ENCODE assay signal across 8 cellular contexts in genomic region chr1:40709100-40709801, GRCh38. TPM values are rescaled to one million over a fixed set of nuclear protein-coding genes. Genes with fewer than 3 reads are reported as not detected.
DNase-seq lines count a peak whose midpoint lies in the region; ATAC-seq and TF ChIP-seq lines count a peak whose summit lies in the region.

No MANE protein-coding gene starts in this region.

- 0% methylated on average over 4 to 10 of the region's 10 CpGs for WGBS in gastroesophageal sphincter (ENCODE audit: low coverage in 1 of 2), 2 donors
- WGBS in neuronal stem cell (ENCODE audit: extremely low coverage in 2 of 2, insufficient read length in 2 of 2, insufficient replicate concordance in 1 of 2), 2 donors = no CpG with 5 or more reads among the region's 10 CpGs

- peak overlapping the region; percentile 47 to 100 for H3K4me3 ChIP-seq in gastroesophageal sphincter
- H3K4me3 ChIP-seq in neuronal stem cell (ENCODE audit: low read length in 2 of 2) = peak overlapping the region; percentile 52 to 83
- H3K4me3 ChIP-seq in subcutaneous abdominal adipose tissue (ENCODE audit: low read depth in 1 of 5, low read length in 5 of 5) = peak overlapping the region; percentile 60 to 87 (median 75)

- no peak overlapping the region for H2AK5ac ChIP-seq in neuronal stem cell (ENCODE audit: low read depth, low read length)

- no peak overlapping the region for H2BK15ac ChIP-seq in neuronal stem cell (ENCODE audit: low read length)

- H2BK120ac ChIP-seq in neuronal stem cell (ENCODE audit: low read depth, low read length) = no peak overlapping the region

- ATAC-seq in gastroesophageal sphincter = peak; percentile 94

- H4K8ac ChIP-seq in neuronal stem cell (ENCODE audit: low read depth, low read length) = no peak overlapping the region

- H3K4me3 Mint-ChIP-seq in activated naive CD4-positive, alpha-beta T cell treated with anti-CD3 and anti-CD28 coated beads, Interleukin-2, amount 10 ng/mL, durations not matched to agents 7 days and 5 days = peak overlapping the region; percentile 86

- peak overlapping the region; percentile 65 for H3K4me2 ChIP-seq in neuronal stem cell (ENCODE audit: insufficient read depth, low read length, poor library complexity, severe bottlenecking)

- no peak overlapping the region for H3K18ac ChIP-seq in neuronal stem cell (ENCODE audit: low read length)

- H3K27ac ChIP-seq in gastroesophageal sphincter (peak overlapping the region; percentile 81 to 98 (median 82)), neuronal stem cell (replicated peaks; ENCODE audit: low read length) (peak overlapping the region; percentile 89), subcutaneous abdominal adipose tissue (ENCODE audit: low read depth, low read length) (peak overlapping the region; percentile 93)

- peak in 1 of 2 donors; percentile 19 for TF ChIP-seq POLR2A in gastroesophageal sphincter (IDR thresholded peaks at IDR 0.05)

- H4K91ac ChIP-seq in neuronal stem cell (ENCODE audit: low read depth, low read length, poor library complexity) = no peak overlapping the region

- peaks cover 64% of the 10 kb centered on the region for H3K4me1 Mint-ChIP-seq in activated naive CD4-positive, alpha-beta T cell treated with anti-CD3 and anti-CD28 coated beads, Interleukin-2, amount 10 ng/mL, durations not matched to agents 7 days and 5 days

- H3K36me3 Mint-ChIP-seq in activated naive CD4-positive, alpha-beta T cell treated with anti-CD3 and anti-CD28 coated beads, Interleukin-2, amount 10 ng/mL, durations not matched to agents 7 days and 5 days = peaks cover 33% of the 10 kb centered on the region

- H3K9me3 ChIP-seq in gastroesophageal sphincter (no peaks in the 10 kb centered on the region), neuronal stem cell (replicated peaks in 1 of 2; ENCODE audit: control insufficient read depth in 2 of 2, insufficient read depth in 1 of 2, low read depth in 1 of 2, low read length in 2 of 2) (no peaks in the 10 kb centered on the region), subcutaneous abdominal adipose tissue (ENCODE audit: control insufficient read depth in 5 of 5, low read length in 5 of 5) (no peaks in the 10 kb centered on the region)

- H3K9me3 Mint-ChIP-seq in activated naive CD4-positive, alpha-beta T cell treated with anti-CD3 and anti-CD28 coated beads, Interleukin-2, amount 10 ng/mL, durations not matched to agents 7 days and 5 days = no peaks in the 10 kb centered on the region

- no peak overlapping the region for H3K9ac ChIP-seq in neuronal stem cell (ENCODE audit: low read depth, low read length, poor library complexity)
- peak overlapping the region; percentile 28 to 67 (median 58) for H3K9ac ChIP-seq in subcutaneous abdominal adipose tissue (ENCODE audit: low read length in 5 of 5)

- H2BK5ac ChIP-seq in neuronal stem cell (ENCODE audit: low read length) = no peak overlapping the region

- TF ChIP-seq EP300 in gastroesophageal sphincter (IDR thresholded peaks at IDR 0.05) = no peak

- H2BK12ac ChIP-seq in neuronal stem cell (ENCODE audit: low read length) = no peak overlapping the region

- no peak overlapping the region for H3K14ac ChIP-seq in neuronal stem cell (ENCODE audit: low read length)

- no peak overlapping the region for H3K23ac ChIP-seq in neuronal stem cell (ENCODE audit: low read depth, low read length, poor library complexity)

- H3K27me3 ChIP-seq in gastroesophageal sphincter (no peaks in the 10 kb centered on the region), neuronal stem cell (ENCODE audit: control insufficient read depth in 3 of 3, insufficient read depth in 3 of 3, low read depth in 1 of 3, low read length in 3 of 3) (no peaks in the 10 kb centered on the region), subcutaneous abdominal adipose tissue (ENCODE audit: control insufficient read depth in 5 of 5, insufficient read depth in 4 of 5, low read length in 5 of 5) (no peaks in the 10 kb centered on the region)

- H3K27ac Mint-ChIP-seq in activated naive CD4-positive, alpha-beta T cell treated with anti-CD3 and anti-CD28 coated beads, Interleukin-2, amount 10 ng/mL, durations not matched to agents 7 days and 5 days = peak overlapping the region; percentile 91

- no peaks in the 10 kb centered on the region for H3K27me3 Mint-ChIP-seq in activated naive CD4-positive, alpha-beta T cell treated with anti-CD3 and anti-CD28 coated beads, Interleukin-2, amount 10 ng/mL, durations not matched to agents 7 days and 5 days

- H3K4ac ChIP-seq in neuronal stem cell (ENCODE audit: low read length) = no peak overlapping the region

- no peak for TF ChIP-seq CTCF in gastroesophageal sphincter (IDR thresholded peaks at IDR 0.05)

- CTCF ChIA-PET in activated naive CD4-positive, alpha-beta T cell treated with anti-CD3 and anti-CD28 coated beads, Interleukin-2, amount 10 ng/mL, durations not matched to agents 7 days and 5 days (lab: Charles Lee) = interaction anchor here (0.7 to 1.0 kb wide), 2 partner anchors 16 to 65 kb away, joined by 3 read pairs; no protein-coding TSS in a partner anchor

- H3K36me3 ChIP-seq in gastroesophageal sphincter (no peaks in the 10 kb centered on the region), neuronal stem cell (replicated peaks in 1 of 2; ENCODE audit: control insufficient read depth in 2 of 2, insufficient read depth in 2 of 2, low read length in 2 of 2) (peaks cover 0 to 21% of the 10 kb centered on the region in 2 donors), subcutaneous abdominal adipose tissue (ENCODE audit: control insufficient read depth in 5 of 5, insufficient read depth in 5 of 5, low read length in 5 of 5) (peaks cover 0 to 5% (median 0%) of the 10 kb centered on the region in 5 donors)

- H3K4me1 ChIP-seq in gastroesophageal sphincter (peaks cover 5 to 68% (median 25%) of the 10 kb centered on the region in 3 donors), neuronal stem cell (ENCODE audit: control insufficient read depth in 2 of 2, insufficient read depth in 1 of 2, low read depth in 1 of 2, low read length in 2 of 2) (peaks cover 4 to 12% of the 10 kb centered on the region in 2 donors), subcutaneous abdominal adipose tissue (ENCODE audit: control insufficient read depth in 5 of 5, insufficient read depth in 5 of 5, low read length in 5 of 5) (peaks cover 0 to 58% (median 55%) of the 10 kb centered on the region in 5 donors)

- H2AFZ ChIP-seq in neuronal stem cell (ENCODE audit: low read length) = peak overlapping the region; percentile 81

- H3K79me1 ChIP-seq in neuronal stem cell (ENCODE audit: low read depth, low read length) = no peaks in the 10 kb centered on the region

- DNase-seq in ELF-1 (ENCODE audit: low read depth, low spot score) (peak; percentile 96), GOT3 (lab: John Stamatoyannopoulos, UW) (peak; percentile 33), LHCN-M2 (ENCODE audit: low read depth) (peak; percentile 96), SIG-M5 treated with dmso at 0.1 percent for 504 hours (lab: John Stamatoyannopoulos, UW; ENCODE audit: unreplicated experiment) (peak; percentile 87), neuronal stem cell (ENCODE audit: low spot score) (peak; percentile 91)
- DNase-seq in activated naive CD4-positive, alpha-beta T cell treated with anti-CD3 and anti-CD28 coated beads, Interleukin-2, amount 10 ng/mL, durations not matched to agents 7 days and 5 days = peak; percentile 88

RNA-seq across cellular contexts. Expression of gene NFYC, which starts 17.7 kb away (rescaled TPM):
- 31.3 and 33.1 TPM in 2 replicates for total RNA-seq in LHCN-M2 (2014; rRNA removed)
- polyA plus RNA-seq in LHCN-M2 (2012) = 27.2 TPM
- total RNA-seq in gastroesophageal sphincter = 10 to 100 TPM; 32.4 to 54.2 (median 46.5) TPM
- polyA plus RNA-seq in neuronal stem cell (2013, experiment 1 of 2) = 58.9 TPM
- polyA plus RNA-seq in neuronal stem cell (2013, experiment 2 of 2) = 58.8 TPM

RNA-seq across cellular contexts. Expression of gene RIMS3, which starts 43.8 kb away (rescaled TPM):
- total RNA-seq in LHCN-M2 (2014; rRNA removed) = 0.11 and 0.19 TPM in 2 replicates
- polyA plus RNA-seq in LHCN-M2 (2012) = 0.10 TPM
- 10 to 100 TPM in 2 of 4 donors, 1 to 10 TPM in 2; 4.4 to 23.6 (median 10.0) TPM for total RNA-seq in gastroesophageal sphincter
- 14.6 TPM for polyA plus RNA-seq in neuronal stem cell (2013, experiment 1 of 2)
- 14.4 TPM for polyA plus RNA-seq in neuronal stem cell (2013, experiment 2 of 2)

Comparison
In these comparisons a context has a peak if more than half of its experiments do, and no peak if none do; other contexts are left out.
1. Peak in every context shown above with its lines: DNase-seq, ATAC-seq, H3K4me3 ChIP-seq and H3K27ac ChIP-seq.
2. DNase-seq: peak in every context shown above with its lines; median percentile 96 in ELF-1; 96 in LHCN-M2; 91 in neuronal stem cell; 88 in activated naive CD4-positive, alpha-beta T cell treated with anti-CD3 and anti-CD28 coated beads, Interleukin-2, amount 10 ng/mL, durations not matched to agents 7 days and 5 days; 87 in SIG-M5 treated with dmso at 0.1 percent for 504 hours; 33 in GOT3.